Comparison of ENCODE assay signal across 1 cellular context in genomic region chr16:73037845-73038570, GRCh38.
TF ChIP-seq lines count a peak whose summit lies in the region.

No MANE protein-coding gene starts in this region.

TF ChIP-seq in HepG2, 621 proteins besides CTCF, POLR2A, EP300 and RAD21 (continued from another document and continues in another):
- TF ChIP-seq, protein P1, sequence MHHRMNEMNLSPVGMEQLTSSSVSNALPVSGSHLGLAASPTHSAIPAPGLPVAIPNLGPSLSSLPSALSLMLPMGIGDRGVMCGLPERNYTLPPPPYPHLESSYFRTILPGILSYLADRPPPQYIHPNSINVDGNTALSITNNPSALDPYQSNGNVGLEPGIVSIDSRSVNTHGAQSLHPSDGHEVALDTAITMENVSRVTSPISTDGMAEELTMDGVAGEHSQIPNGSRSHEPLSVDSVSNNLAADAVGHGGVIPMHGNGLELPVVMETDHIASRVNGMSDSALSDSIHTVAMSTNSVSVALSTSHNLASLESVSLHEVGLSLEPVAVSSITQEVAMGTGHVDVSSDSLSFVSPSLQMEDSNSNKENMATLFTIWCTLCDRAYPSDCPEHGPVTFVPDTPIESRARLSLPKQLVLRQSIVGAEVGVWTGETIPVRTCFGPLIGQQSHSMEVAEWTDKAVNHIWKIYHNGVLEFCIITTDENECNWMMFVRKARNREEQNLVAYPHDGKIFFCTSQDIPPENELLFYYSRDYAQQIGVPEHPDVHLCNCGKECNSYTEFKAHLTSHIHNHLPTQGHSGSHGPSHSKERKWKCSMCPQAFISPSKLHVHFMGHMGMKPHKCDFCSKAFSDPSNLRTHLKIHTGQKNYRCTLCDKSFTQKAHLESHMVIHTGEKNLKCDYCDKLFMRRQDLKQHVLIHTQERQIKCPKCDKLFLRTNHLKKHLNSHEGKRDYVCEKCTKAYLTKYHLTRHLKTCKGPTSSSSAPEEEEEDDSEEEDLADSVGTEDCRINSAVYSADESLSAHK (CRISPR knock-in tag; IDR thresholded peaks at IDR 0.05; ENCODE audit: borderline replicate concordance), result no peak
- TF ChIP-seq SATB2 (CRISPR knock-in tag; IDR thresholded peaks at IDR 0.05), result no peak
- no peak for TF ChIP-seq E2F5 (CRISPR knock-in tag; conservative IDR thresholded peaks at IDR 0.05)
- TF ChIP-seq, protein P2, sequence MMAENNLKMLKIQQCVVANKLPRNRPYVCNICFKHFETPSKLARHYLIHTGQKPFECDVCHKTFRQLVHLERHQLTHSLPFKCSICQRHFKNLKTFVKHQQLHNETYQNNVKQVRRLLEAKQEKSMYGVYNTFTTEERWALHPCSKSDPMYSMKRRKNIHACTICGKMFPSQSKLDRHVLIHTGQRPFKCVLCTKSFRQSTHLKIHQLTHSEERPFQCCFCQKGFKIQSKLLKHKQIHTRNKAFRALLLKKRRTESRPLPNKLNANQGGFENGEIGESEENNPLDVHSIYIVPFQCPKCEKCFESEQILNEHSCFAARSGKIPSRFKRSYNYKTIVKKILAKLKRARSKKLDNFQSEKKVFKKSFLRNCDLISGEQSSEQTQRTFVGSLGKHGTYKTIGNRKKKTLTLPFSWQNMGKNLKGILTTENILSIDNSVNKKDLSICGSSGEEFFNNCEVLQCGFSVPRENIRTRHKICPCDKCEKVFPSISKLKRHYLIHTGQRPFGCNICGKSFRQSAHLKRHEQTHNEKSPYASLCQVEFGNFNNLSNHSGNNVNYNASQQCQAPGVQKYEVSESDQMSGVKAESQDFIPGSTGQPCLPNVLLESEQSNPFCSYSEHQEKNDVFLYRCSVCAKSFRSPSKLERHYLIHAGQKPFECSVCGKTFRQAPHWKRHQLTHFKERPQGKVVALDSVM (CRISPR knock-in tag; IDR thresholded peaks at IDR 0.05), result peak; percentile 62
- no peak for TF ChIP-seq ZZZ3 (CRISPR knock-in tag; IDR thresholded peaks at IDR 0.05; ENCODE audit: borderline replicate concordance)
- no peak for TF ChIP-seq USF2 (IDR thresholded peaks at IDR 0.05; ENCODE audit: low read depth, low read length)
- TF ChIP-seq USF2 (CRISPR knock-in tag; IDR thresholded peaks at IDR 0.05; ENCODE audit: borderline replicate concordance), result no peak
- no peak for TF ChIP-seq RERE (CRISPR knock-in tag; IDR thresholded peaks at IDR 0.05; ENCODE audit: low read depth)
- TF ChIP-seq NR1H2 (CRISPR knock-in tag; IDR thresholded peaks at IDR 0.05; ENCODE audit: borderline replicate concordance, low read depth), result no peak
- TF ChIP-seq ZNF260 (CRISPR knock-in tag; IDR thresholded peaks at IDR 0.05; ENCODE audit: borderline replicate concordance, low read depth), result no peak
- TF ChIP-seq SMYD3 (CRISPR knock-in tag; IDR thresholded peaks at IDR 0.05), result peak; percentile 74; the same call in 1 of the 2 replicates
- TF ChIP-seq, protein P3, sequence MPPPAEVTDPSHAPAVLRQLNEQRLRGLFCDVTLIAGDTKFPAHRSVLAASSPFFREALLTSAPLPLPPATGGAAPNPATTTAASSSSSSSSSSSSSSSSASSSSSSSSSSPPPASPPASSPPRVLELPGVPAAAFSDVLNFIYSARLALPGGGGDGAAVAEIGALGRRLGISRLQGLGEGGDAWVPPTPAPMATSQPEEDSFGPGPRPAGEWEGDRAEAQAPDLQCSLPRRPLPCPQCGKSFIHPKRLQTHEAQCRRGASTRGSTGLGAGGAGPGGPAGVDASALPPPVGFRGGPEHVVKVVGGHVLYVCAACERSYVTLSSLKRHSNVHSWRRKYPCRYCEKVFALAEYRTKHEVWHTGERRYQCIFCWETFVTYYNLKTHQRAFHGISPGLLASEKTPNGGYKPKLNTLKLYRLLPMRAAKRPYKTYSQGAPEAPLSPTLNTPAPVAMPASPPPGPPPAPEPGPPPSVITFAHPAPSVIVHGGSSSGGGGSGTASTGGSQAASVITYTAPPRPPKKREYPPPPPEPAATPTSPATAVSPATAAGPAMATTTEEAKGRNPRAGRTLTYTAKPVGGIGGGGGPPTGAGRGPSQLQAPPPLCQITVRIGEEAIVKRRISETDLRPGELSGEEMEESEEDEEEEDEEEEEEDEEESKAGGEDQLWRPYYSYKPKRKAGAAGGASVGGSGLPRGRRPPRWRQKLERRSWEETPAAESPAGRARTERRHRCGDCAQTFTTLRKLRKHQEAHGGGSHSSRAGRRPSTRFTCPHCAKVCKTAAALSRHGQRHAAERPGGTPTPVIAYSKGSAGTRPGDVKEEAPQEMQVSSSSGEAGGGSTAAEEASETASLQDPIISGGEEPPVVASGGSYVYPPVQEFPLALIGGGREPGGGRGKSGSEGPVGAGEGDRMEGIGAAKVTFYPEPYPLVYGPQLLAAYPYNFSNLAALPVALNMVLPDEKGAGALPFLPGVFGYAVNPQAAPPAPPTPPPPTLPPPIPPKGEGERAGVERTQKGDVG (CRISPR knock-in tag; IDR thresholded peaks at IDR 0.05; ENCODE audit: borderline replicate concordance), result peak; percentile 67; the same call in 1 of the 2 replicates
- no peak for TF ChIP-seq SNRNP70 (IDR thresholded peaks at IDR 0.05; ENCODE audit: low read depth, low read length)
- TF ChIP-seq ARID5B (CRISPR knock-in tag; IDR thresholded peaks at IDR 0.05), result peak; percentile 92
- TF ChIP-seq ZNF333 (CRISPR knock-in tag; IDR thresholded peaks at IDR 0.05; ENCODE audit: borderline replicate concordance), result no peak
- TF ChIP-seq SNAI1 (CRISPR knock-in tag; IDR thresholded peaks at IDR 0.05; ENCODE audit: borderline replicate concordance), result no peak
- no peak for TF ChIP-seq GPBP1L1 (CRISPR knock-in tag; IDR thresholded peaks at IDR 0.05)
- TF ChIP-seq, protein P4, sequence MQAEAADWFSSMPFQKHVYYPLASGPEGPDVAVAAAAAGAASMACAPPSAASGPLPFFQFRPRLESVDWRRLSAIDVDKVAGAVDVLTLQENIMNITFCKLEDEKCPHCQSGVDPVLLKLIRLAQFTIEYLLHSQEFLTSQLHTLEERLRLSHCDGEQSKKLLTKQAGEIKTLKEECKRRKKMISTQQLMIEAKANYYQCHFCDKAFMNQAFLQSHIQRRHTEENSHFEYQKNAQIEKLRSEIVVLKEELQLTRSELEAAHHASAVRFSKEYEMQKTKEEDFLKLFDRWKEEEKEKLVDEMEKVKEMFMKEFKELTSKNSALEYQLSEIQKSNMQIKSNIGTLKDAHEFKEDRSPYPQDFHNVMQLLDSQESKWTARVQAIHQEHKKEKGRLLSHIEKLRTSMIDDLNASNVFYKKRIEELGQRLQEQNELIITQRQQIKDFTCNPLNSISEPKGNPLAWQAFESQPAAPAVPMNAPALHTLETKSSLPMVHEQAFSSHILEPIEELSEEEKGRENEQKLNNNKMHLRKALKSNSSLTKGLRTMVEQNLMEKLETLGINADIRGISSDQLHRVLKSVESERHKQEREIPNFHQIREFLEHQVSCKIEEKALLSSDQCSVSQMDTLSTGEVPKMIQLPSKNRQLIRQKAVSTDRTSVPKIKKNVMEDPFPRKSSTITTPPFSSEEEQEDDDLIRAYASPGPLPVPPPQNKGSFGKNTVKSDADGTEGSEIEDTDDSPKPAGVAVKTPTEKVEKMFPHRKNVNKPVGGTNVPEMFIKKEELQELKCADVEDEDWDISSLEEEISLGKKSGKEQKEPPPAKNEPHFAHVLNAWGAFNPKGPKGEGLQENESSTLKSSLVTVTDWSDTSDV (CRISPR knock-in tag; IDR thresholded peaks at IDR 0.05), result no peak
- TF ChIP-seq HES4 (CRISPR knock-in tag; IDR thresholded peaks at IDR 0.05; ENCODE audit: borderline replicate concordance), result no peak
- no peak for TF ChIP-seq SIX4 (CRISPR knock-in tag; IDR thresholded peaks at IDR 0.05)
- TF ChIP-seq ARID2 (CRISPR knock-in tag; IDR thresholded peaks at IDR 0.05; ENCODE audit: borderline replicate concordance), result 0 out of 2 replicates have a peak, but pooled peaks have one; percentile 66
